8 cellular contexts compared by ENCODE assay signal in genomic region chr13:44918323-44919102, GRCh38.
DNase-seq lines count a peak whose midpoint lies in the region; ATAC-seq lines count a peak whose summit lies in the region.

No MANE protein-coding gene starts in this region.

- in situ Hi-C loops in HAP-1 (cut with MboI; ENCODE audit: low sequenced_read_pairs), result no loop called here

- CTCF ChIA-PET in T-cell (lab: Charles Lee), result interaction anchor here (0.5 to 1.9 kb wide), 13 partner anchors 10 to 523 kb away, joined by 3 to 5 read pairs (median 3); partner anchors contain the start of genes GPALPP1 (in 1 of the 2) and NUFIP1 (in 1 of the 2)

- H3K36me3 ChIP-seq in HAP-1 (replicated peaks) (no peaks in the 10 kb centered on the region), MG63 (no peaks in the 10 kb centered on the region)

- no peak overlapping the region for H3K27ac Mint-ChIP-seq in T-cell

- DNase-seq in GM04504 (ENCODE audit: low read depth) (peak; percentile 93), HAP-1 (ENCODE audit: low spot score in 2 of 2) (peak; percentile 73 to 93), MG63 (peak; percentile 95), T-cell (peak; percentile 12 to 86 (median 76)), amygdala (lab: John Stamatoyannopoulos, UW) (peak; percentile 48 to 94 (median 80)), hepatic stellate cell (ENCODE audit: low spot score) (peak; percentile 78), renal cortical epithelial cell (ENCODE audit: low read depth) (peak; percentile 95), pons (ENCODE audit: low spot score) (no peak)

- POLR2A ChIA-PET in T-cell (lab: Charles Lee), result interaction anchor here (0.6 to 1.3 kb wide), 4 partner anchors 30 to 1133 kb away, joined by 3 to 7 read pairs (median 3); no protein-coding TSS in a partner anchor

- peaks cover 0 to 6% (median 6%) of the 10 kb centered on the region in 3 donors for H3K4me1 Mint-ChIP-seq in T-cell

- H3K9me3 Mint-ChIP-seq in T-cell, result no peaks in the 10 kb centered on the region

- H3K27me3 Mint-ChIP-seq in T-cell, result no peaks in the 10 kb centered on the region

- no peak overlapping the region for H3K4me3 Mint-ChIP-seq in T-cell

- H3K4me3 ChIP-seq in HAP-1, result peak overlapping the region; percentile 35
- peak overlapping the region; percentile 54 for H3K4me3 ChIP-seq in MG63

- H3K4me1 ChIP-seq in HAP-1, result peaks cover 11% of the 10 kb centered on the region

- H3K27me3 ChIP-seq in HAP-1 (ENCODE audit: low read depth) (no peaks in the 10 kb centered on the region), MG63 (no peaks in the 10 kb centered on the region)

- H3K36me3 Mint-ChIP-seq in T-cell, result no peaks in the 10 kb centered on the region

- H3K9me3 ChIP-seq in HAP-1 (no peaks in the 10 kb centered on the region), MG63 (no peaks in the 10 kb centered on the region)

- peak; percentile 82 to 84 (median 82) for ATAC-seq in T-cell (replicated peaks in 1 of 4)
